In the genomic region with DNA sequence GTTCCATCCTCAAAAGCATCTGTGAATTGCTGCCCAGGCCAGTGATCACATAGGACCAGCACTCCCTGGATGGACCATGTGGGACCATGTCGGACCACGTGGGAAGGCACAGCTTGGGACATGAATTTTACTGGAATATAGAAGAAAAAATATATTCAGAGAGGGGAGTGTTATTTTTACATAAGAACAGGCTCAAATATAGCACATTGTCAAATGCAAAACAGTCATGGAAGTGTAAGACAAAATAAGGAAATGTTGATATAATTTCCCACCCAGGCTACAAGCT, we compare ENCODE assay signal across 27 cellular contexts.
"Had no signal": no experiment of that assay in that cellular context is flagged by ENCODE, and none has a peak within 500 bp of the region (broad histone marks: within the 10 kb centered on the region; RNA-seq: fewer than 3 reads in every experiment).

No MANE protein-coding gene starts in this region.

- H3K9me3 ChIP-seq: colonic mucosa, esophagus muscularis mucosa, esophagus squamous epithelium, gastrocnemius medialis had no signal

- H3K27me3 ChIP-seq: colonic mucosa, esophagus muscularis mucosa, foreskin keratinocyte, gastroesophageal sphincter had no signal

- H3K36me3 ChIP-seq: colonic mucosa, esophagus muscularis mucosa, esophagus squamous epithelium, gastrocnemius medialis, gastroesophageal sphincter, heart right ventricle had no signal

- FAIRE-seq: colon, endometrium, endothelial cell of umbilical vein, frontal cortex had no signal

- H3K9me3 Mint-ChIP-seq: dendritic cell treated with granulocyte-macrophage colony-stimulating factor and Interleukin-4, amounts not matched to agents 40 ng/mL and 50 ng/mL, for 4 days; effector memory CD8-positive, alpha-beta T cell had no signal

- H3K27ac ChIP-seq: colonic mucosa, coronary artery, dorsolateral prefrontal cortex, epithelial cell of prostate, esophagus muscularis mucosa, esophagus squamous epithelium, foreskin keratinocyte, gastrocnemius medialis, gastroesophageal sphincter, heart right ventricle had no signal

- H3K4me1 ChIP-seq: colonic mucosa, esophagus muscularis mucosa, esophagus squamous epithelium, foreskin keratinocyte, gastrocnemius medialis, gastroesophageal sphincter had no signal

- DNase-seq: colonic mucosa; cortex of kidney; dermis blood vessel endothelial cell; effector CD4-positive, alpha-beta T cell; effector CD8-positive, alpha-beta T cell; effector memory CD4-positive, alpha-beta T cell; effector memory CD8-positive, alpha-beta T cell; endodermal cell; erythroblast; esophagus squamous epithelium; foreskin fibroblast; foreskin melanocyte; gastrocnemius medialis; glutamatergic neuron; head of caudate nucleus; heart right ventricle had no signal

- H3K4me3 ChIP-seq: colonic mucosa, coronary artery, dorsolateral prefrontal cortex, esophagus muscularis mucosa, esophagus squamous epithelium, gastrocnemius medialis, gastroesophageal sphincter, heart right ventricle had no signal

- H3K27ac Mint-ChIP-seq: dendritic cell treated with granulocyte-macrophage colony-stimulating factor and Interleukin-4, amounts not matched to agents 40 ng/mL and 50 ng/mL, for 4 days; effector memory CD8-positive, alpha-beta T cell; endodermal cell had no signal

- H3K4me3 Mint-ChIP-seq: dendritic cell treated with granulocyte-macrophage colony-stimulating factor and Interleukin-4, amounts not matched to agents 40 ng/mL and 50 ng/mL, for 4 days; effector memory CD8-positive, alpha-beta T cell; endodermal cell had no signal

- ATAC-seq: effector memory CD8-positive, alpha-beta T cell; foreskin keratinocyte; gastrocnemius medialis; gastroesophageal sphincter had no signal
